1 cellular context compared by ENCODE assay signal in genomic region chr12:76685246-76685678, GRCh38.
TF ChIP-seq lines count a peak whose summit lies in the region.

No MANE protein-coding gene starts in this region.

TF ChIP-seq in K562, 482 proteins besides CTCF, POLR2A, EP300 and RAD21 (continued from another document):
- TF ChIP-seq GTF3C2 (IDR thresholded peaks at IDR 0.05; ENCODE audit: borderline replicate concordance, extremely low read depth, insufficient read length), result no peak
- TF ChIP-seq NCOA2 (IDR thresholded peaks at IDR 0.05; ENCODE audit: partially characterized antibody in 2 of 2), result no peak
- no peak for TF ChIP-seq ZSCAN32 (CRISPR knock-in tag; IDR thresholded peaks at IDR 0.05)
- no peak for TF ChIP-seq MYBL2 (IDR thresholded peaks at IDR 0.05; ENCODE audit: low read depth)
- no peak for TF ChIP-seq MYBL2 (CRISPR knock-in tag; IDR thresholded peaks at IDR 0.05; ENCODE audit: borderline replicate concordance)
- no peak for TF ChIP-seq TBP (optimal IDR thresholded peaks at IDR 0.05; ENCODE audit: low read depth, low read length)
TF ChIP-seq in K562: peak in this region for 0.
